Comparison of ENCODE assay signal across 16 cellular contexts in the genomic region with DNA sequence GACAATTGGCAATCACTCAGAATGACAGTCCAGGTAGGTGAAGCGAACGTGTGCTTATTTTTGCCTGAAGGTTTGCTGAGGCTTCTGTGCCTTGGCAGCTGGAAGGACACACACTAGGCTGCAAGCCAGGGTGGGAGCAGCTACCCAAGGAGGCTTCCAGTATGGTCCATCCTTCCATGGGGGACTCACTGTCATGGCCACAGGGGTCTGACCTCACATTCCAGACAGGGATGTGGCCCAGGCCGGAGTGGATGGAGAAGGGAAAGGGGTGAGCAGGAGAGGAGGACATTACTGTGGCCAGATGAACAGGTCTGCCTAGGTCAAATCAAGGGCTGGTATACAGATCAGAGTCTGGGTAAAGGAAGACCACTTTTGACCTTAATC.
DNase-seq lines count a peak whose midpoint lies in the region; ATAC-seq and TF ChIP-seq lines count a peak whose summit lies in the region.
"Had no signal": no experiment of that assay in that cellular context is flagged by ENCODE, and none has a peak within 500 bp of the region (broad histone marks: within the 10 kb centered on the region; RNA-seq: fewer than 3 reads in every experiment).

No MANE protein-coding gene starts in this region.

- ATAC-seq in activated CD8-positive, alpha-beta T cell treated with anti-CD3 and anti-CD28 coated beads for 36 hours, result no peak
- ATAC-seq in activated CD8-positive, alpha-beta T cell treated with anti-CD3 and anti-CD28 coated beads, Interleukin-2, amount 10 ng/mL, durations not matched to agents 7 days and 5 days, result no peak
- ATAC-seq in upper lobe of right lung (no peak), natural killer cell (no peak)
- no peak for ATAC-seq in CD8-positive, alpha-beta T cell

- no peaks in the 10 kb centered on the region for H3K9me3 Mint-ChIP-seq in activated CD8-positive, alpha-beta T cell treated with anti-CD3 and anti-CD28 coated beads for 36 hours
- H3K9me3 Mint-ChIP-seq in activated CD8-positive, alpha-beta T cell treated with anti-CD3 and anti-CD28 coated beads, Interleukin-2, amount 10 ng/mL, durations not matched to agents 7 days and 5 days (ENCODE audit: insufficient read depth), result no peaks in the 10 kb centered on the region
- H3K9me3 Mint-ChIP-seq in chondrocyte (ENCODE audit: low read depth), result no peaks in the 10 kb centered on the region
- no peaks in the 10 kb centered on the region for H3K9me3 Mint-ChIP-seq in natural killer cell
- no peaks in the 10 kb centered on the region for H3K9me3 Mint-ChIP-seq in CD8-positive, alpha-beta T cell

- TF ChIP-seq CTCF in activated CD8-positive, alpha-beta T cell treated with anti-CD3 and anti-CD28 coated beads for 36 hours (IDR thresholded peaks at IDR 0.05), result no peak
- TF ChIP-seq CTCF in chondrocyte (IDR thresholded peaks at IDR 0.05) (no peak), upper lobe of right lung (IDR thresholded peaks at IDR 0.05) (no peak), natural killer cell (IDR thresholded peaks at IDR 0.05) (no peak)
- TF ChIP-seq CTCF in CD8-positive, alpha-beta T cell (IDR thresholded peaks at IDR 0.05), result no peak

- peak overlapping the region; percentile 13 for H3K27ac Mint-ChIP-seq in activated CD8-positive, alpha-beta T cell treated with anti-CD3 and anti-CD28 coated beads for 36 hours
- H3K27ac Mint-ChIP-seq in activated CD8-positive, alpha-beta T cell treated with anti-CD3 and anti-CD28 coated beads, Interleukin-2, amount 10 ng/mL, durations not matched to agents 7 days and 5 days, result no peak overlapping the region
- H3K27ac Mint-ChIP-seq in chondrocyte (ENCODE audit: unreplicated experiment), result peak overlapping the region; percentile 64
- H3K27ac Mint-ChIP-seq in natural killer cell, result no peak overlapping the region
- H3K27ac Mint-ChIP-seq in CD8-positive, alpha-beta T cell, result no peak overlapping the region

- no peaks in the 10 kb centered on the region for H3K36me3 ChIP-seq in upper lobe of right lung
- H3K36me3 ChIP-seq in CD8-positive, alpha-beta T cell (ENCODE audit: insufficient read depth, low read length), result no peaks in the 10 kb centered on the region
- H3K36me3 ChIP-seq: SJCRH30 had no signal

- H3K36me3 Mint-ChIP-seq in activated CD8-positive, alpha-beta T cell treated with anti-CD3 and anti-CD28 coated beads for 36 hours (ENCODE audit: low read depth), result no peaks in the 10 kb centered on the region
- no peaks in the 10 kb centered on the region for H3K36me3 Mint-ChIP-seq in activated CD8-positive, alpha-beta T cell treated with anti-CD3 and anti-CD28 coated beads, Interleukin-2, amount 10 ng/mL, durations not matched to agents 7 days and 5 days (ENCODE audit: low read depth)
- no peaks in the 10 kb centered on the region for H3K36me3 Mint-ChIP-seq in chondrocyte (ENCODE audit: low read depth)
- no peaks in the 10 kb centered on the region for H3K36me3 Mint-ChIP-seq in natural killer cell
- peaks cover 6% of the 10 kb centered on the region for H3K36me3 Mint-ChIP-seq in CD8-positive, alpha-beta T cell

- no peaks in the 10 kb centered on the region for H3K4me1 ChIP-seq in upper lobe of right lung
- no peaks in the 10 kb centered on the region for H3K4me1 ChIP-seq in CD8-positive, alpha-beta T cell (ENCODE audit: insufficient read depth, low read length)

- DNase-seq in activated CD8-positive, alpha-beta T cell treated with anti-CD3 and anti-CD28 coated beads for 36 hours, result no peak
- no peak for DNase-seq in activated CD8-positive, alpha-beta T cell treated with anti-CD3 and anti-CD28 coated beads, Interleukin-2, amount 10 ng/mL, durations not matched to agents 7 days and 5 days
- no peak for DNase-seq in chondrocyte (ENCODE audit: low spot score)
- peak; percentile 84 for DNase-seq in mesenteric fat pad (ENCODE audit: low spot score)
- DNase-seq in upper lobe of right lung, result peak; percentile 29
- DNase-seq in natural killer cell, result no peak
- no peak for DNase-seq in CD8-positive, alpha-beta T cell
- DNase-seq in GM03348 (ENCODE audit: low spot score), result no peak
- DNase-seq: C1 segment of cervical spinal cord, COR-L47, DMS153, H7, Kasumi-1, NCI-H2029, NCI-H524, SJCRH30 had no signal

- H3K27me3 ChIP-seq in upper lobe of right lung, result no peaks in the 10 kb centered on the region
- no peaks in the 10 kb centered on the region for H3K27me3 ChIP-seq in CD8-positive, alpha-beta T cell (ENCODE audit: insufficient read depth, low read length)
- H3K27me3 ChIP-seq: SJCRH30 had no signal

- CTCF ChIA-PET in activated CD8-positive, alpha-beta T cell treated with anti-CD3 and anti-CD28 coated beads for 36 hours (lab: Charles Lee), result interaction anchor here (1.3 kb wide), 1 partner anchor 12 kb away, joined by 4 read pairs; no protein-coding TSS in a partner anchor
- CTCF ChIA-PET in activated CD8-positive, alpha-beta T cell treated with anti-CD3 and anti-CD28 coated beads, Interleukin-2, amount 10 ng/mL, durations not matched to agents 7 days and 5 days (lab: Charles Lee), result no interaction called here
- CTCF ChIA-PET in CD8-positive, alpha-beta T cell (lab: Charles Lee), result no interaction called here

- H3K27ac ChIP-seq in upper lobe of right lung, result no peak overlapping the region
- no peak overlapping the region for H3K27ac ChIP-seq in CD8-positive, alpha-beta T cell (ENCODE audit: low read depth, low read length)
- H3K27ac ChIP-seq: SJCRH30 had no signal

- H3K9me3 ChIP-seq in upper lobe of right lung, result no peaks in the 10 kb centered on the region
- H3K9me3 ChIP-seq in CD8-positive, alpha-beta T cell (ENCODE audit: low read length), result no peaks in the 10 kb centered on the region
- H3K9me3 ChIP-seq: SJCRH30 had no signal

- H3K4me3 Mint-ChIP-seq in activated CD8-positive, alpha-beta T cell treated with anti-CD3 and anti-CD28 coated beads for 36 hours, result no peak overlapping the region
- H3K4me3 Mint-ChIP-seq in activated CD8-positive, alpha-beta T cell treated with anti-CD3 and anti-CD28 coated beads, Interleukin-2, amount 10 ng/mL, durations not matched to agents 7 days and 5 days, result no peak overlapping the region
- H3K4me3 Mint-ChIP-seq in chondrocyte (ENCODE audit: unreplicated experiment) (no peak overlapping the region), natural killer cell (no peak overlapping the region)
- H3K4me3 Mint-ChIP-seq in CD8-positive, alpha-beta T cell, result no peak overlapping the region

- no peaks in the 10 kb centered on the region for H3K27me3 Mint-ChIP-seq in activated CD8-positive, alpha-beta T cell treated with anti-CD3 and anti-CD28 coated beads for 36 hours
- H3K27me3 Mint-ChIP-seq in activated CD8-positive, alpha-beta T cell treated with anti-CD3 and anti-CD28 coated beads, Interleukin-2, amount 10 ng/mL, durations not matched to agents 7 days and 5 days (ENCODE audit: low read depth), result no peaks in the 10 kb centered on the region
- H3K27me3 Mint-ChIP-seq in chondrocyte (ENCODE audit: low read depth), result no peaks in the 10 kb centered on the region
- H3K27me3 Mint-ChIP-seq in natural killer cell (ENCODE audit: low read depth in 2 of 2), result no peaks in the 10 kb centered on the region
- H3K27me3 Mint-ChIP-seq in CD8-positive, alpha-beta T cell (ENCODE audit: low read depth), result no peaks in the 10 kb centered on the region

- intact Hi-C loops in activated CD8-positive, alpha-beta T cell treated with anti-CD3 and anti-CD28 coated beads for 36 hours (cut with micrococcal nuclease), result no loop called here
- intact Hi-C loops in upper lobe of right lung (cut with DNase I) (no loop called here), natural killer cell (cut with micrococcal nuclease) (no loop called here)
- intact Hi-C loops in CD8-positive, alpha-beta T cell (cut with DNase I, micrococcal nuclease), result no loop called here

- H3K4me3 ChIP-seq in upper lobe of right lung, result no peak overlapping the region
- H3K4me3 ChIP-seq in CD8-positive, alpha-beta T cell (ENCODE audit: low read depth, low read length), result no peak overlapping the region
- H3K4me3 ChIP-seq: SJCRH30 had no signal

- POLR2A ChIA-PET in activated CD8-positive, alpha-beta T cell treated with anti-CD3 and anti-CD28 coated beads for 36 hours (lab: Charles Lee), result no interaction called here
- POLR2A ChIA-PET in activated CD8-positive, alpha-beta T cell treated with anti-CD3 and anti-CD28 coated beads, Interleukin-2, amount 10 ng/mL, durations not matched to agents 7 days and 5 days (lab: Charles Lee), result no interaction called here
- POLR2A ChIA-PET in CD8-positive, alpha-beta T cell (lab: Charles Lee), result no interaction called here

- no peaks in the 10 kb centered on the region for H3K4me1 Mint-ChIP-seq in activated CD8-positive, alpha-beta T cell treated with anti-CD3 and anti-CD28 coated beads for 36 hours (ENCODE audit: low read depth)
- H3K4me1 Mint-ChIP-seq in activated CD8-positive, alpha-beta T cell treated with anti-CD3 and anti-CD28 coated beads, Interleukin-2, amount 10 ng/mL, durations not matched to agents 7 days and 5 days (ENCODE audit: low read depth), result peaks cover 3% of the 10 kb centered on the region
- H3K4me1 Mint-ChIP-seq in chondrocyte (ENCODE audit: low read depth), result peaks cover 36% of the 10 kb centered on the region
- no peaks in the 10 kb centered on the region for H3K4me1 Mint-ChIP-seq in natural killer cell
- no peaks in the 10 kb centered on the region for H3K4me1 Mint-ChIP-seq in CD8-positive, alpha-beta T cell (ENCODE audit: low read depth)

Comparison
In these comparisons a context has a peak if more than half of its experiments do, and no peak if none do; other contexts are left out.
1. H3K27ac Mint-ChIP-seq: peak in activated CD8-positive, alpha-beta T cell treated with anti-CD3 and anti-CD28 coated beads for 36 hours (single experiment) and chondrocyte (single experiment); none in activated CD8-positive, alpha-beta T cell treated with anti-CD3 and anti-CD28 coated beads, Interleukin-2, amount 10 ng/mL, durations not matched to agents 7 days and 5 days (single experiment), natural killer cell (0 of 2) and CD8-positive, alpha-beta T cell (single experiment).
2. DNase-seq: peak in mesenteric fat pad (single experiment) and upper lobe of right lung (single experiment); none in activated CD8-positive, alpha-beta T cell treated with anti-CD3 and anti-CD28 coated beads for 36 hours (single experiment), activated CD8-positive, alpha-beta T cell treated with anti-CD3 and anti-CD28 coated beads, Interleukin-2, amount 10 ng/mL, durations not matched to agents 7 days and 5 days (single experiment), chondrocyte (single experiment), natural killer cell (single experiment), CD8-positive, alpha-beta T cell (0 of 7) and GM03348 (single experiment).